ENCODE assay signal across 10 cellular contexts in genomic region chr6:139600919-139601470, GRCh38.
DNase-seq lines count a peak whose midpoint lies in the region; ATAC-seq lines count a peak whose summit lies in the region.
"Had no signal": no experiment of that assay in that cellular context is flagged by ENCODE, and none has a peak within 500 bp of the region (broad histone marks: within the 10 kb centered on the region; RNA-seq: fewer than 3 reads in every experiment).

No MANE protein-coding gene starts in this region.

- peak; percentile 97 for ATAC-seq in GM18511 (IDR thresholded peaks at IDR 0.05; ENCODE audit: unreplicated experiment)
- peak; percentile 98 for ATAC-seq in GM19463 (IDR thresholded peaks at IDR 0.05; ENCODE audit: unreplicated experiment)
- ATAC-seq in HG03039 (IDR thresholded peaks at IDR 0.05; ENCODE audit: unreplicated experiment): peak; percentile 98

- DNase-seq in activated T-cell treated with anti-CD3 and anti-CD28 coated beads, Interleukin-2, amount 50 U/mL, for 48 hours: peak; percentile 31
- DNase-seq in G401 (ENCODE audit: low spot score) (no peak), NCI-H226 (no peak), DMS153 (lab: John Stamatoyannopoulos, UW) (no peak), 8988T (no peak)
- DNase-seq: kidney glomerular epithelial cell, NCI-H526 had no signal

- in situ Hi-C loops in G401 (cut with HindIII; ENCODE audit: low sequenced_read_pairs): no loop called here

Comparison
In these comparisons a context has a peak if more than half of its experiments do, and no peak if none do; other contexts are left out.
1. DNase-seq: peak in activated T-cell treated with anti-CD3 and anti-CD28 coated beads, Interleukin-2, amount 50 U/mL, for 48 hours (2 of 2); none in G401 (single experiment), NCI-H226 (single experiment), DMS153 (single experiment) and 8988T (single experiment).
2. Peak in every context shown above with its lines, with median percentiles within 50 percentile points of each other: ATAC-seq.